Comparison of ENCODE assay signal across 25 cellular contexts in the genomic region with DNA sequence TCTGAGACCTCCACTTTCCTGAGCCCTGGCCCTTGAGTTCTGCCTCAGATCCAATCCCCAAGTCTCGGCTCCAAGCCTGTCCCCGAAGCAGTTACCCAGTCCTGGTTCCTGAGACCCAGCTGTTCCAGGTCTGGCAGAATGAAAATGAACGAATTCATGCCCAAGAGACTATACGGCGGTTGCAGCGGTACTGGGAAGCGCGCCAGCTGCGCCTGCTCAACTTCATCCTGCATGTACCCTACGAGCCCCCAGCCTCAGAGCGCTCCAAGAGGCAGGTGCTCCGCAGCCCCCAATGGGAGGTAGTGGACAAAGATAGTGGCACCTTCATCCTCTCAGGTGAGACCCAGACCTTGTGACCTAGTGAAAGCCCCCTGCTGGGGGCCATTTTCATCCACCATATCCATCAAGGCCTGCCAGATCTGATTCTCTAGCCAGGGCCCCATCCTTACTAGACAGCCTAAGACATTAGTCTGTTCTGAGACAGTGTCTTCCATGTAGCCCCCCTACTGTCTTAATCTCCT.
"Had no signal": no experiment of that assay in that cellular context is flagged by ENCODE, and none has a peak within 500 bp of the region (broad histone marks: within the 10 kb centered on the region; RNA-seq: fewer than 3 reads in every experiment).

No MANE protein-coding gene starts in this region.

- H3K36me3 ChIP-seq: breast epithelium, colonic mucosa had no signal

- H3K9me3 ChIP-seq: ascending aorta, breast epithelium, colonic mucosa had no signal

- DNase-seq: activated CD4-positive, alpha-beta T cell treated with anti-CD3 and anti-CD28 coated beads for 36 hours; activated CD4-positive, alpha-beta T cell treated with anti-CD3 and anti-CD28 coated beads, Interleukin-2, amount 50 U/mL, for 1 hour; activated CD4-positive, alpha-beta T cell treated with anti-CD3 and anti-CD28 coated beads, Interleukin-2, amount 50 U/mL, for 48 hours; activated CD4-positive, CD25-positive, alpha-beta regulatory T cell; activated CD4-positive, CD25-positive, alpha-beta regulatory T cell treated with anti-CD3 and anti-CD28 coated beads, Interleukin-2, amount 50 U/mL, for 72 hours; activated CD8-positive, alpha-beta memory T cell treated with anti-CD3 and anti-CD28 coated beads for 24 hours; activated CD8-positive, alpha-beta T cell treated with anti-CD3 and anti-CD28 coated beads for 36 hours; activated effector memory CD4-positive, alpha-beta T cell treated with Interleukin-2 at 50 U/mL for 16 hours; activated gamma-delta T cell treated with Interleukin-2 at 50 U/mL for 16 hours; activated naive CD4-positive, alpha-beta T cell treated with anti-CD3 and anti-CD28 coated beads, Interleukin-2, amount 50 U/mL, for 16 hours; activated naive CD4-positive, alpha-beta T cell treated with Interleukin-2 at 50 U/mL for 16 hours; activated T-cell treated with anti-CD3 and anti-CD28 coated beads, Interleukin-2, amount 50 U/mL, for 4 hours; central memory CD4-positive, alpha-beta T cell; cerebellar nuclear complex; colonic mucosa; effector CD8-positive, alpha-beta T cell; foreskin fibroblast; head of caudate nucleus; T-helper 1 cell; T-helper 2 cell had no signal

- H3K27ac ChIP-seq: ascending aorta, breast epithelium, cardiac muscle cell, colonic mucosa, epithelial cell of prostate had no signal

- ATAC-seq: activated CD4-positive, alpha-beta T cell treated with anti-CD3 and anti-CD28 coated beads for 36 hours; activated CD8-positive, alpha-beta T cell treated with anti-CD3 and anti-CD28 coated beads for 36 hours; activated T-cell treated with anti-CD3 and anti-CD28 coated beads, Interleukin-2, amount 50 U/mL, for 4 hours; activated T-helper 17 cell treated with anti-CD3 and anti-CD28 coated beads, Interleukin-2, amount 50 U/mL, for 72 hours had no signal

- H3K4me3 ChIP-seq: ascending aorta, breast epithelium, cardiac muscle cell, colonic mucosa had no signal

- H3K4me1 ChIP-seq: ascending aorta, breast epithelium, colonic mucosa had no signal

- H3K27me3 ChIP-seq: ascending aorta, breast epithelium, cardiac muscle cell, colonic mucosa had no signal
